ENCODE assay signal across 20 cellular contexts in genomic region chr15:90512981-90513380, GRCh38.
"Had no signal": no experiment of that assay in that cellular context is flagged by ENCODE, and none has a peak within 500 bp of the region (broad histone marks: within the 10 kb centered on the region; RNA-seq: fewer than 3 reads in every experiment).

No MANE protein-coding gene starts in this region.

- H3K9me3 ChIP-seq: psoas muscle, right lobe of liver, uterus had no signal

- H3K36me3 ChIP-seq: right lobe of liver, stomach, uterus had no signal

- H3K4me1 ChIP-seq: parathyroid adenoma, psoas muscle, right lobe of liver, stomach, uterus had no signal

- H3K4me3 ChIP-seq: hepatocyte, psoas muscle, right lobe of liver, stomach, uterus had no signal

- DNase-seq: dermis blood vessel endothelial cell; erythroblast; foreskin melanocyte; head of caudate nucleus; kidney; left cardiac atrium; mammary epithelial cell; naive thymus-derived CD4-positive, alpha-beta T cell; nephron progenitor cell; psoas muscle; retina; right lobe of liver; stimulated activated CD4-positive, alpha-beta T cell treated with anti-CD3 and anti-CD28 coated beads, Interleukin-2, amount 100 ng/mL, for 24 hours; stimulated activated CD4-positive, alpha-beta T cell treated with anti-CD3 and anti-CD28 coated beads, Interleukin-4, amount 100 ng/mL, for 4 hours; stimulated activated naive B cell treated with anti-CD40 and anti-IgM and Interleukin-4, amounts not matched to agents 10 μg/mL and 1 μg/mL and 100 μg/mL, for 72 hours; stomach; substantia nigra; uterus had no signal

- H3K27me3 ChIP-seq: hepatocyte, right lobe of liver, stomach, uterus had no signal

- ATAC-seq: naive thymus-derived CD4-positive, alpha-beta T cell; psoas muscle; stimulated activated naive B cell treated with anti-CD40 and anti-IgM and Interleukin-4, amounts not matched to agents 10 μg/mL and 1 μg/mL and 100 μg/mL, for 72 hours had no signal

- H3K27ac ChIP-seq: hepatocyte, parathyroid adenoma, psoas muscle, right lobe of liver, stomach, uterus had no signal
